ENCODE assay signal across 1 cellular context in the genomic region with DNA sequence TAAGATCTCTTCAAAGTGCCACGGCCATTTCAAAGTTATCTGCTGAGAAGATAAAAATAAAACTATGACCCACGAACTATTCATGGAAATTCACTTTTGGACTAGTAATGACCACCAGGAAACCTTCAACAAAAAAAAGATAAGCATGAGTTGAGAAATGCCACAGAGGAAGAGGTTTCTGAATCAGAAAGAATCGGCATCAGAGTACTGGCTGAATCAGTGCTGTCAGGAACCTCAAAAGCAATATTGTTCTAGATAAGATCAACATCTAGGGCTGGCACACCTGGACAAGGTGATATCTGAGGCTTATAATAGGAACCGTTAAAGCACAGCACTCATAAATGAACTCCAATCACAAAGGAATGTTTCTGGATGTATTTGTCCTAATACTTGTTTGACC.
TF ChIP-seq lines count a peak whose summit lies in the region.

No MANE protein-coding gene starts in this region.

TF ChIP-seq in K562, 482 proteins besides CTCF, POLR2A, EP300 and RAD21:
- TF ChIP-seq KDM1A (IDR thresholded peaks at IDR 0.05) (peak in 1 of 2 experiments; percentile 43; a peak in 2 of 4 replicates), CBFA2T3 (IDR thresholded peaks at IDR 0.05) (peak; percentile 15; the same call in 1 of the 2 replicates), C11orf30 (IDR thresholded peaks at IDR 0.05; ENCODE audit: low read depth) (no peak), RBM17 (IDR thresholded peaks at IDR 0.05; ENCODE audit: borderline replicate concordance, low read depth, low read length) (no peak), ZNF766 (CRISPR knock-in tag; conservative IDR thresholded peaks at IDR 0.05) (peak; percentile 51; the same call in 1 of the 2 replicates)
- TF ChIP-seq, protein P1, sequence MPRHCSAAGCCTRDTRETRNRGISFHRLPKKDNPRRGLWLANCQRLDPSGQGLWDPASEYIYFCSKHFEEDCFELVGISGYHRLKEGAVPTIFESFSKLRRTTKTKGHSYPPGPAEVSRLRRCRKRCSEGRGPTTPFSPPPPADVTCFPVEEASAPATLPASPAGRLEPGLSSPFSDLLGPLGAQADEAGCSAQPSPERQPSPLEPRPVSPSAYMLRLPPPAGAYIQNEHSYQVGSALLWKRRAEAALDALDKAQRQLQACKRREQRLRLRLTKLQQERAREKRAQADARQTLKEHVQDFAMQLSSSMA (CRISPR knock-in tag; IDR thresholded peaks at IDR 0.05), result no peak
